20 cellular contexts compared by ENCODE assay signal in the genomic region with DNA sequence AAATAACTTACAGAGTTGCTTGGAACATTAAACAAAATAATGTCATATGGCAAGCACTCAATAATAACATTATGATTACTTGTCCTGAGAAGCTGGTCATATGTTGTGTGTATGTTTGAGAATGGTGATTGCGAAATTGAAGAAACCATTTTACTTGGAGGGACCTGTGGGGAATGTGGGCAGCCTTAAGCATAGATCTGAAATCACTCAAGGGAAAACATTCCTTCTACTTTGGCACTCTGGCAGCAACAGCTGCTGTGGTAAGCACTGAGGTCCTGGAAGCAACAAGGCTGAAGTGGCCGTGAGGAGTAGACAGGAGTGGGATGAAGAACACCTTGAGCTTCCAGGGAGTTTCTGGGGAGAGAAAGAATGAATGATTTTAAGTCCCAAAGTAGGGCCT.
A peak's percentile ranks its signal among the peaks of the same experiment; 100 is the strongest.
DNase-seq lines count a peak whose midpoint lies in the region; ATAC-seq and TF ChIP-seq lines count a peak whose summit lies in the region.
"Had no signal": no experiment of that assay in that cellular context is flagged by ENCODE, and none has a peak within 500 bp of the region (broad histone marks: within the 10 kb centered on the region; RNA-seq: fewer than 3 reads in every experiment).

No MANE protein-coding gene starts in this region.

- no peak overlapping the region for H4K8ac ChIP-seq in mesenchymal stem cell (ENCODE audit: low read length)

- H2AFZ ChIP-seq in mesenchymal stem cell (ENCODE audit: low read depth, low read length) (no peak overlapping the region), PC-3 (ENCODE audit: low read length) (no peak overlapping the region), OCI-LY7 (ENCODE audit: low read length) (no peak overlapping the region)

- no peak overlapping the region for H3K4me3 ChIP-seq in AG04449 (ENCODE audit: low read depth, low read length)
- no peak overlapping the region for H3K4me3 ChIP-seq in mesenchymal stem cell (ENCODE audit: insufficient read depth in 1 of 2, low read depth in 1 of 2, low read length in 2 of 2)
- H3K4me3 ChIP-seq in esophagus squamous epithelium, result no peak overlapping the region
- H3K4me3 ChIP-seq in PC-3 (ENCODE audit: low read length), result no peak overlapping the region
- no peak overlapping the region for H3K4me3 ChIP-seq in OCI-LY7 (ENCODE audit: low read depth, low read length, poor library complexity, severe bottlenecking)
- H3K4me3 ChIP-seq: gastrocnemius medialis, GM12878, SK-N-MC, uterus had no signal

- BruUV-seq in PC-3 (replicated peaks; lab: Mats Ljungman, UMichigan) (no TSS peak), OCI-LY7 (replicated peaks; lab: Mats Ljungman, UMichigan) (no TSS peak)

- no peak overlapping the region for H3K23ac ChIP-seq in mesenchymal stem cell (ENCODE audit: low read length in 2 of 2)

- ATAC-seq in PC-3, result no peak
- no peak for ATAC-seq in HG02852 (IDR thresholded peaks at IDR 0.05; ENCODE audit: unreplicated experiment)
- ATAC-seq: gastrocnemius medialis; GM12878; natural killer cell treated with Interleukin-12 subunit alpha and Interleukin-12 subunit beta and Interleukin-15 and Interleukin-18, amount 100 ng/mL, for 72 hours had no signal

- CTCF ChIA-PET in AG04449 (lab: Yijun Ruan, JAX) (no interaction called here), PC-3 (lab: Charles Lee) (no interaction called here), OCI-LY7 (lab: Charles Lee; ENCODE audit: unreplicated experiment) (no interaction called here)

- H3K36me3 ChIP-seq in mesenchymal stem cell (ENCODE audit: control insufficient read depth in 1 of 2, insufficient read depth in 2 of 2, low read depth in 1 of 2, low read length in 2 of 2) (no peaks in the 10 kb centered on the region), esophagus squamous epithelium (no peaks in the 10 kb centered on the region), PC-3 (ENCODE audit: low read depth, low read length) (no peaks in the 10 kb centered on the region), OCI-LY7 (ENCODE audit: insufficient read depth, low read length) (no peaks in the 10 kb centered on the region)
- H3K36me3 ChIP-seq: gastrocnemius medialis, uterus had no signal

- H2BK120ac ChIP-seq in mesenchymal stem cell (ENCODE audit: low read depth, low read length), result no peak overlapping the region

- no peak overlapping the region for H2BK15ac ChIP-seq in mesenchymal stem cell (ENCODE audit: low read depth, poor library complexity, severe bottlenecking)

- H3K9ac ChIP-seq in mesenchymal stem cell (ENCODE audit: low read length) (no peak overlapping the region), PC-3 (ENCODE audit: low read length) (no peak overlapping the region)

- no peak overlapping the region for H2BK12ac ChIP-seq in mesenchymal stem cell (ENCODE audit: low read length in 2 of 2)

- H4K20me1 ChIP-seq in PC-3 (ENCODE audit: low read length), result no peaks in the 10 kb centered on the region
- H4K20me1 ChIP-seq in OCI-LY7 (ENCODE audit: insufficient read depth, low read length), result no peaks in the 10 kb centered on the region

- no peak overlapping the region for H2AK5ac ChIP-seq in mesenchymal stem cell (ENCODE audit: low read length, severe bottlenecking)

- DNase-seq in AG04449 (ENCODE audit: low read depth, low spot score), result peak; percentile 60
- peak; percentile 27 for DNase-seq in M059J (ENCODE audit: low read depth)
- peak; percentile 50 for DNase-seq in dedifferentiated amniotic fluid mesenchymal stem cell (ENCODE audit: extremely low spot score)
- peak; percentile 29 for DNase-seq in mesenchymal stem cell
- no peak for DNase-seq in esophagus squamous epithelium (lab: John Stamatoyannopoulos, UW)
- DNase-seq in PC-3, result no peak
- no peak for DNase-seq in OCI-LY7 (ENCODE audit: low spot score)
- DNase-seq: activated CD8-positive, alpha-beta memory T cell treated with anti-CD3 and anti-CD28 coated beads, Interleukin-2, amount 50 U/mL, for 48 hours; activated gamma-delta T cell treated with Interleukin-2 at 50 U/mL for 16 hours; Caco-2; effector memory CD4-positive, alpha-beta T cell; gastrocnemius medialis; NCI-H1694; NCI-H69; T1000; uterus had no signal

- H3K18ac ChIP-seq in mesenchymal stem cell (ENCODE audit: low read depth in 1 of 2, low read length in 2 of 2), result no peak overlapping the region

- intact Hi-C loops in esophagus squamous epithelium (cut with DNase I), result no loop called here
- intact Hi-C loops in PC-3 (cut with micrococcal nuclease), result no loop called here
- intact Hi-C loops in OCI-LY7 (cut with micrococcal nuclease; ENCODE audit: unreplicated experiment), result no loop called here

- no peaks in the 10 kb centered on the region for H3K9me2 ChIP-seq in PC-3 (replicated peaks; ENCODE audit: low read length)
- no peaks in the 10 kb centered on the region for H3K9me2 ChIP-seq in OCI-LY7 (ENCODE audit: insufficient read depth, low read length)

- H3K27me3 ChIP-seq in mesenchymal stem cell (ENCODE audit: control insufficient read depth in 1 of 2, insufficient read depth in 1 of 2, low read length in 2 of 2) (no peaks in the 10 kb centered on the region), esophagus squamous epithelium (no peaks in the 10 kb centered on the region), PC-3 (ENCODE audit: low read length) (no peaks in the 10 kb centered on the region)
- H3K27me3 ChIP-seq: gastrocnemius medialis, uterus had no signal

- POLR2A ChIA-PET in AG04449 (lab: Yijun Ruan, JAX), result no interaction called here
- POLR2A ChIA-PET in PC-3 (lab: Charles Lee; ENCODE audit: unreplicated experiment), result no interaction called here
- POLR2A ChIA-PET in OCI-LY7 (lab: Charles Lee), result no interaction called here

- H4K91ac ChIP-seq in mesenchymal stem cell (ENCODE audit: low read length), result no peak overlapping the region

- TF ChIP-seq POLR2A in esophagus squamous epithelium (IDR thresholded peaks at IDR 0.05), result no peak

- TF ChIP-seq CTCF in AG04449 (IDR thresholded peaks at IDR 0.05; ENCODE audit: insufficient read depth, low read length, missing control alignments) (no peak), esophagus squamous epithelium (IDR thresholded peaks at IDR 0.05) (no peak), PC-3 (conservative IDR thresholded peaks at IDR 0.05; ENCODE audit: low read depth, low read length) (no peak), OCI-LY7 (conservative IDR thresholded peaks at IDR 0.05; ENCODE audit: low read length) (no peak)

- no peaks in the 10 kb centered on the region for H3F3A ChIP-seq in PC-3 (ENCODE audit: low read length, unreplicated experiment)

- H3K14ac ChIP-seq in mesenchymal stem cell (ENCODE audit: low read length in 2 of 2), result no peak overlapping the region

- H3K9me3 ChIP-seq in mesenchymal stem cell (ENCODE audit: control insufficient read depth, low read length) (no peaks in the 10 kb centered on the region), esophagus squamous epithelium (no peaks in the 10 kb centered on the region), PC-3 (ENCODE audit: low read length) (no peaks in the 10 kb centered on the region; the same call in 1 of the 2 replicates), OCI-LY7 (ENCODE audit: low read length) (0 out of 2 replicates have a peak, but pooled peaks cover 18% of the 10 kb centered on the region)
- H3K9me3 ChIP-seq: Caco-2, gastrocnemius medialis, uterus had no signal

- no peaks in the 10 kb centered on the region for H3K79me2 ChIP-seq in PC-3 (ENCODE audit: low read length)
- H3K79me2 ChIP-seq in OCI-LY7 (ENCODE audit: insufficient read depth, low read depth, low read length), result no peaks in the 10 kb centered on the region

- H2BK5ac ChIP-seq in mesenchymal stem cell (ENCODE audit: low read depth, low read length, poor library complexity, severe bottlenecking), result no peak overlapping the region

- peak overlapping the region; percentile 14 for H3K4me2 ChIP-seq in mesenchymal stem cell (ENCODE audit: low read length, poor library complexity, severe bottlenecking)
- H3K4me2 ChIP-seq in PC-3 (ENCODE audit: low read length), result no peak overlapping the region
- no peak overlapping the region for H3K4me2 ChIP-seq in OCI-LY7 (ENCODE audit: low read length)

- no peaks in the 10 kb centered on the region for H3K4me1 ChIP-seq in mesenchymal stem cell (ENCODE audit: control insufficient read depth, insufficient read depth, low read depth, low read length)
- H3K4me1 ChIP-seq in esophagus squamous epithelium, result no peaks in the 10 kb centered on the region
- H3K4me1 ChIP-seq in PC-3 (ENCODE audit: insufficient read depth, low read length), result no peaks in the 10 kb centered on the region
- H3K4me1 ChIP-seq in OCI-LY7 (ENCODE audit: insufficient read depth, low read length, poor library complexity, severe bottlenecking), result no peaks in the 10 kb centered on the region
- H3K4me1 ChIP-seq: Caco-2, gastrocnemius medialis, uterus had no signal

- 79% methylated on average over 2 of the region's 2 CpGs for WGBS in mesenchymal stem cell
- 78 to 80% methylated on average over 2 of the region's 2 CpGs for WGBS in esophagus squamous epithelium, 2 donors

- no peak overlapping the region for H3K4ac ChIP-seq in mesenchymal stem cell (ENCODE audit: low read depth in 1 of 2, low read length in 2 of 2)

- H3K27ac ChIP-seq in mesenchymal stem cell (ENCODE audit: low read length, poor library complexity, severe bottlenecking), result peak overlapping the region; percentile 47
- no peak overlapping the region for H3K27ac ChIP-seq in esophagus squamous epithelium
- no peak overlapping the region for H3K27ac ChIP-seq in PC-3 (ENCODE audit: low read length)
- no peak overlapping the region for H3K27ac ChIP-seq in OCI-LY7 (ENCODE audit: low read depth, low read length, poor library complexity, severe bottlenecking)
- H3K27ac ChIP-seq: gastrocnemius medialis, SK-N-MC, uterus had no signal

- H3K79me1 ChIP-seq in mesenchymal stem cell (replicated peaks; ENCODE audit: low read length, poor library complexity, severe bottlenecking), result no peaks in the 10 kb centered on the region

Comparison
In these comparisons a context has a peak if more than half of its experiments do, and no peak if none do; other contexts are left out.
1. DNase-seq: peak in AG04449 (single experiment), M059J (single experiment), dedifferentiated amniotic fluid mesenchymal stem cell (single experiment) and mesenchymal stem cell (single experiment); none in esophagus squamous epithelium (single experiment), PC-3 (single experiment) and OCI-LY7 (single experiment).